In the genomic region with DNA sequence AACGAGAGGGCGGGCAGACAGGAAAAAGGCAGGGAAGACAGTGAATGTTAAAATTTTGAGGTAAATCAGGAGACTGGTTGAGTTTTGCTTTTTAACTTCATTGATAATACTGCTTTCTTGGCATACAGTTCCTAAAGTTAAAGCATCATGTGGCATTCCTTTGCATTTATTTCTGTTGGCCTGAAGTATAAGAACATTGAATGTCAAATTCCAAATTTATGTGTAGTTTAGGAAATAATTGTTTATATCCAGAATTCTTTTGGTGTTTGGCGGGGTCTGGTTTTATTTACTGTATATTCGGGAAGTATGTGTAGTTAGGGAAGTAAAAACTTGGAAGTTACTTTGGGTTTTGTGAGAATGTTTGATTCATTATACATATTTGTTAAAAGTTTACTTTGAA, we compare ENCODE assay signal across 8 cellular contexts.
DNase-seq lines count a peak whose midpoint lies in the region; ATAC-seq and TF ChIP-seq lines count a peak whose summit lies in the region.

No MANE protein-coding gene starts in this region.

- no peak for DNase-seq in GM23338 (ENCODE audit: low spot score)
- DNase-seq in activated B cell treated with CpG ODN at 0.5 μM for 24 hours = no peak
- DNase-seq in glutamatergic neuron = no peak
- no peak for DNase-seq in retina
- no peak for DNase-seq in amniotic stem cell (lab: John Stamatoyannopoulos, UW)

- H3K9me3 ChIP-seq in skeletal muscle satellite cell (replicated peaks; ENCODE audit: low read length) = no peaks in the 10 kb centered on the region

- H3K4me2 ChIP-seq in GM23338 = peak overlapping the region; percentile 89
- peak overlapping the region; percentile 79 for H3K4me2 ChIP-seq in skeletal muscle satellite cell (ENCODE audit: low read length)

- H3K36me3 ChIP-seq in GM23338 (ENCODE audit: insufficient read depth) (no peaks in the 10 kb centered on the region), skeletal muscle satellite cell (ENCODE audit: insufficient read depth, low read length) (peaks cover 9% of the 10 kb centered on the region)

- CTCF ChIA-PET in activated B cell treated with CpG ODN at 0.5 μM for 24 hours (lab: Charles Lee) = interaction anchor here (1.4 kb wide), 1 partner anchor 46 kb away, joined by 5 read pairs; no protein-coding TSS in a partner anchor

- POLR2A ChIA-PET in activated B cell treated with CpG ODN at 0.5 μM for 24 hours (lab: Charles Lee) = interaction anchor here (1.5 kb wide), 1 partner anchor 10 kb away, joined by 6 read pairs; no protein-coding TSS in a partner anchor

- peaks cover 26% of the 10 kb centered on the region for H3K4me1 Mint-ChIP-seq in GM23338
- H3K4me1 Mint-ChIP-seq in activated B cell treated with CpG ODN at 0.5 μM for 24 hours = peaks cover 57% of the 10 kb centered on the region
- H3K4me1 Mint-ChIP-seq in glutamatergic neuron (ENCODE audit: low read depth, unreplicated experiment) = peaks cover 13% of the 10 kb centered on the region

- TF ChIP-seq CTCF in GM23338 (conservative IDR thresholded peaks at IDR 0.05; ENCODE audit: low read depth in 2 of 2) (no peak), activated B cell treated with CpG ODN at 0.5 μM for 24 hours (IDR thresholded peaks at IDR 0.05) (no peak), glutamatergic neuron (IDR thresholded peaks at IDR 0.05; ENCODE audit: partially characterized antibody, unreplicated experiment) (no peak)

- intact Hi-C loops in activated B cell treated with CpG ODN at 0.5 μM for 24 hours (cut with micrococcal nuclease) = loop anchor here (2.0 to 10.0 kb wide), 5 partner anchors 209 to 1710 kb away; a partner anchor contains a TSS

- no peak overlapping the region for H2AFZ ChIP-seq in GM23338

- H3K4me3 Mint-ChIP-seq in GM23338 = peak overlapping the region; percentile 96
- peak overlapping the region; percentile 89 for H3K4me3 Mint-ChIP-seq in activated B cell treated with CpG ODN at 0.5 μM for 24 hours
- peak overlapping the region; percentile 94 for H3K4me3 Mint-ChIP-seq in glutamatergic neuron (ENCODE audit: unreplicated experiment)

- H3K4me1 ChIP-seq in GM23338 (ENCODE audit: insufficient read depth) (peaks cover 22% of the 10 kb centered on the region), skeletal muscle satellite cell (ENCODE audit: control insufficient read depth, insufficient read depth, low read length) (peaks cover 28% of the 10 kb centered on the region)

- H3K9me3 Mint-ChIP-seq in GM23338 (peaks cover 4% of the 10 kb centered on the region), activated B cell treated with CpG ODN at 0.5 μM for 24 hours (no peaks in the 10 kb centered on the region), glutamatergic neuron (ENCODE audit: unreplicated experiment) (peaks cover 11% of the 10 kb centered on the region)

- H3K27ac ChIP-seq in GM23338 (ENCODE audit: low read depth) = peak overlapping the region; percentile 96

- H3K4me3 ChIP-seq in GM23338 = peak overlapping the region; percentile 63
- peak overlapping the region; percentile 83 for H3K4me3 ChIP-seq in skeletal muscle satellite cell (ENCODE audit: low read length)

- no peaks in the 10 kb centered on the region; the same call in 1 of the 2 replicates for H3F3A ChIP-seq in GM23338 (replicated peaks; ENCODE audit: low read depth)

- H3K27me3 Mint-ChIP-seq in GM23338 (ENCODE audit: insufficient read depth, low read depth, poor library complexity) = no peaks in the 10 kb centered on the region
- no peaks in the 10 kb centered on the region for H3K27me3 Mint-ChIP-seq in activated B cell treated with CpG ODN at 0.5 μM for 24 hours
- H3K27me3 Mint-ChIP-seq in glutamatergic neuron (ENCODE audit: unreplicated experiment) = peaks cover 7% of the 10 kb centered on the region

- no peaks in the 10 kb centered on the region for H3K9me2 ChIP-seq in GM23338 (ENCODE audit: insufficient read depth)

- H3K79me2 ChIP-seq in GM23338 (replicated peaks; ENCODE audit: insufficient read depth) = peaks cover 55% of the 10 kb centered on the region

- no peak for ATAC-seq in GM23338
- ATAC-seq in activated B cell treated with CpG ODN at 0.5 μM for 24 hours (ENCODE audit: low read depth) = no peak
- ATAC-seq in GM18873 (IDR thresholded peaks at IDR 0.05; ENCODE audit: low FRiP score, unreplicated experiment) = no peak
- ATAC-seq in GM19467 (IDR thresholded peaks at IDR 0.05; ENCODE audit: unreplicated experiment) = no peak

- peak overlapping the region; percentile 93 for H3K9ac ChIP-seq in skeletal muscle satellite cell (ENCODE audit: low read depth, low read length)

- no peaks in the 10 kb centered on the region for H3K27me3 ChIP-seq in GM23338 (ENCODE audit: insufficient read depth)
- no peaks in the 10 kb centered on the region for H3K27me3 ChIP-seq in skeletal muscle satellite cell (ENCODE audit: control insufficient read depth, insufficient read depth, low read length)

- peak overlapping the region; percentile 96 for H3K27ac Mint-ChIP-seq in GM23338
- H3K27ac Mint-ChIP-seq in activated B cell treated with CpG ODN at 0.5 μM for 24 hours = peak overlapping the region; percentile 87
- peak overlapping the region; percentile 71 for H3K27ac Mint-ChIP-seq in glutamatergic neuron (ENCODE audit: unreplicated experiment)

- H4K20me1 ChIP-seq in GM23338 (replicated peaks; ENCODE audit: insufficient read depth) = peaks cover 46% of the 10 kb centered on the region

- H3K36me3 Mint-ChIP-seq in GM23338 (ENCODE audit: low read depth) (peaks cover 23% of the 10 kb centered on the region), activated B cell treated with CpG ODN at 0.5 μM for 24 hours (ENCODE audit: low read depth) (peaks cover 11% of the 10 kb centered on the region), glutamatergic neuron (ENCODE audit: unreplicated experiment) (no peaks in the 10 kb centered on the region)

TF ChIP-seq in GM23338, 12 proteins besides CTCF, POLR2A, EP300 and RAD21:
- TF ChIP-seq ZNF331 (CRISPR knock-in tag; IDR thresholded peaks at IDR 0.05; ENCODE audit: low read depth) = no peak
- TF ChIP-seq NANOG (IDR thresholded peaks at IDR 0.05; ENCODE audit: borderline replicate concordance) = no peak
- TF ChIP-seq STAT1 (IDR thresholded peaks at IDR 0.05; ENCODE audit: unreplicated experiment) = no peak
- no peak for TF ChIP-seq CREB1 (CRISPR knock-in tag; IDR thresholded peaks at IDR 0.05; ENCODE audit: low read depth)
